In genomic region chr19:5961969-5962945, GRCh38 we compare ENCODE assay signal across 8 cellular contexts.
A peak's percentile ranks its signal among the peaks of the same experiment; 100 is the strongest.
DNase-seq lines count a peak whose midpoint lies in the region; ATAC-seq and TF ChIP-seq lines count a peak whose summit lies in the region.

No MANE protein-coding gene starts in this region.

- no peaks in the 10 kb centered on the region for H3K27me3 ChIP-seq in neutrophil

- TF ChIP-seq CTCF in epithelial cell of esophagus (IDR thresholded peaks at IDR 0.05; ENCODE audit: insufficient read depth, low read depth, low read length, missing control alignments) (no peak), neutrophil (IDR thresholded peaks at IDR 0.05) (no peak)

- peaks cover 24% of the 10 kb centered on the region for H3K36me3 ChIP-seq in neutrophil

- H3K4me1 ChIP-seq in neutrophil (ENCODE audit: control insufficient read depth in 1 of 2, insufficient read depth in 1 of 2, low read depth in 1 of 2, low read length in 1 of 2) = peaks cover 14 to 15% of the 10 kb centered on the region in 2 experiments

- H3K27ac ChIP-seq in neutrophil = peak overlapping the region; percentile 68

- peak; percentile 44 for ATAC-seq in GM21381 (IDR thresholded peaks at IDR 0.05; ENCODE audit: unreplicated experiment)
- no peak for ATAC-seq in GM18909 (IDR thresholded peaks at IDR 0.05; ENCODE audit: poor library complexity, unreplicated experiment)

- DNase-seq in NCI-H2171 treated with DMSO at 0.1 percent for 48 hours (lab: John Stamatoyannopoulos, UW) (peak; percentile 80), epithelial cell of esophagus (ENCODE audit: low read depth) (peak; percentile 53), middle frontal gyrus (ENCODE audit: extremely low spot score, low spot score) (no peak), NK-92 (lab: John Stamatoyannopoulos, UW; ENCODE audit: unreplicated experiment) (no peak)
- peak; percentile 66 for DNase-seq in activated CD8-positive, alpha-beta memory T cell treated with anti-CD3 and anti-CD28 coated beads, Interleukin-2, amount 50 U/mL, for 1 hour (ENCODE audit: extremely low read depth)

- no peak overlapping the region for H3K4me3 ChIP-seq in epithelial cell of esophagus (ENCODE audit: low read length)
- no peak overlapping the region for H3K4me3 ChIP-seq in neutrophil (ENCODE audit: low read depth in 1 of 2, low read length in 1 of 2)

- H3K9me3 ChIP-seq in neutrophil = no peaks in the 10 kb centered on the region

Comparison
In these comparisons a context has a peak if more than half of its experiments do, and no peak if none do; other contexts are left out.
1. DNase-seq: peak in NCI-H2171 treated with DMSO at 0.1 percent for 48 hours (single experiment), activated CD8-positive, alpha-beta memory T cell treated with anti-CD3 and anti-CD28 coated beads, Interleukin-2, amount 50 U/mL, for 1 hour (single experiment) and epithelial cell of esophagus (single experiment); none in middle frontal gyrus (single experiment) and NK-92 (single experiment).